8 cellular contexts compared by ENCODE assay signal in genomic region chr21:39348355-39349210, GRCh38.
DNase-seq lines count a peak whose midpoint lies in the region; ATAC-seq and TF ChIP-seq lines count a peak whose summit lies in the region.

A gene with protein sequence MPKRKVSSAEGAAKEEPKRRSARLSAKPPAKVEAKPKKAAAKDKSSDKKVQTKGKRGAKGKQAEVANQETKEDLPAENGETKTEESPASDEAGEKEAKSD (minus strand): TSS chr21:39349088. CDS start chr21:39348917, 171 bp downstream.

- H3K9me3 Mint-ChIP-seq in central memory CD8-positive, alpha-beta T cell, result no peaks in the 10 kb centered on the region

- peak within 1 kb of the TSS; percentile 85 for H3K4me3 Mint-ChIP-seq in central memory CD8-positive, alpha-beta T cell

- TF ChIP-seq CTCF in AG09319 (IDR thresholded peaks at IDR 0.05; ENCODE audit: low read depth, low read length), result no peak

- peaks cover 32% of the 10 kb centered on the region for H3K4me1 Mint-ChIP-seq in central memory CD8-positive, alpha-beta T cell

- H3K27me3 Mint-ChIP-seq in central memory CD8-positive, alpha-beta T cell, result no peaks in the 10 kb centered on the region

- peak within 1 kb of the TSS; percentile 91 for H3K27ac Mint-ChIP-seq in central memory CD8-positive, alpha-beta T cell (ENCODE audit: low read depth)

- peaks cover 41% of the 10 kb centered on the region for H3K36me3 Mint-ChIP-seq in central memory CD8-positive, alpha-beta T cell (ENCODE audit: insufficient read depth)

- peak; percentile 66 for DNase-seq in AG09319 (ENCODE audit: extremely low read depth, low read depth)
- DNase-seq in NCI-H446 treated with DMSO at 0.1 percent for 48 hours (lab: John Stamatoyannopoulos, UW), result peak; percentile 92
- DNase-seq in central memory CD8-positive, alpha-beta T cell (ENCODE audit: low spot score in 2 of 2), result peak; percentile 68 to 84
- peak; percentile 82 for DNase-seq in kidney glomerular epithelial cell (lab: John Stamatoyannopoulos, UW)
- peak; percentile 65 to 89 for DNase-seq in stimulated activated CD4-positive, alpha-beta T cell treated with anti-CD3 and anti-CD28 coated beads, Interleukin-1b, Interleukin-23, amount 100 ng/mL, for 1 hour (ENCODE audit: low read depth in 2 of 2)

- ATAC-seq in GM19043 (IDR thresholded peaks at IDR 0.05; ENCODE audit: low read depth, unreplicated experiment) (peak; percentile 39), HG03354 (IDR thresholded peaks at IDR 0.05; ENCODE audit: poor library complexity, severe bottlenecking, unreplicated experiment) (peak; percentile 63)
- ATAC-seq in activated CD4-positive, CD25-positive, alpha-beta regulatory T cell treated with anti-CD3 and anti-CD28 coated beads, Interleukin-2, amount 50 U/mL, for 24 hours, result peak; percentile 24 to 62
- ATAC-seq in central memory CD8-positive, alpha-beta T cell (replicated peaks; ENCODE audit: extremely low read depth, poor library complexity, severe bottlenecking), result peak; percentile 69

Comparison
In these comparisons a context has a peak if more than half of its experiments do, and no peak if none do; other contexts are left out.
1. Peak in every context shown above with its lines: DNase-seq and ATAC-seq.